In genomic region chr1:240599830-240600229, GRCh38 we compare ENCODE assay signal across 29 cellular contexts. TPM values are rescaled to one million over a fixed set of nuclear protein-coding genes. Genes with fewer than 3 reads are reported as not detected.
"Had no signal": no experiment of that assay in that cellular context is flagged by ENCODE, and none has a peak within 500 bp of the region (broad histone marks: within the 10 kb centered on the region; RNA-seq: fewer than 3 reads in every experiment).

No MANE protein-coding gene starts in this region.

- DNase-seq: natural killer cell; occipital lobe; ovary; posterior cingulate gyrus; psoas muscle; right cardiac atrium; spleen; stimulated activated CD4-positive, alpha-beta T cell treated with anti-CD3 and anti-CD28 coated beads, Interleukin-12 subunit alpha, Interleukin-12 subunit beta, amount 100 ng/mL, for 4 hours; stimulated activated CD4-positive, alpha-beta T cell treated with anti-CD3 and anti-CD28 coated beads, Interleukin-1b, Interleukin-23, amount 100 ng/mL, for 48 hours; stimulated activated CD4-positive, alpha-beta T cell treated with anti-CD3 and anti-CD28 coated beads, Interleukin-4, amount 100 ng/mL, for 1 hour; stimulated activated CD4-positive, alpha-beta T cell treated with anti-CD3 and anti-CD28 coated beads, Interleukin-4, amount 100 ng/mL, for 4 hours; stimulated activated CD8-positive, alpha-beta memory T cell treated with anti-CD3 and anti-CD28 coated beads, Interleukin-4, amount 100 ng/mL, for 48 hours; stimulated activated naive CD4-positive, alpha-beta T cell; stimulated activated naive CD8-positive, alpha-beta T cell treated with anti-CD3 and anti-CD28 coated beads, Interleukin-15, amount 100 ng/mL, for 72 hours; stimulated activated naive CD8-positive, alpha-beta T cell treated with anti-CD3 and anti-CD28 coated beads, Interleukin-15, Interleukin-2, amounts not matched to agents 100 U/mL and 50 U/mL, for 24 hours; substantia nigra; testis; tibial artery; transverse colon; upper lobe of right lung; uterus had no signal

- H3K9me3 ChIP-seq: ovary, psoas muscle, spleen, suprapubic skin, testis, tibial artery, transverse colon, upper lobe of right lung, uterus had no signal

- ATAC-seq: natural killer cell; psoas muscle; right cardiac atrium; sciatic nerve; stimulated activated memory B cell treated with anti-CD40 and anti-IgM and Interleukin-4, amounts not matched to agents 10 μg/mL and 1 μg/mL and 100 μg/mL, for 72 hours; stimulated activated naive CD8-positive, alpha-beta T cell treated with anti-CD3 and anti-CD28 coated beads, Interleukin-15, amount 100 ng/mL, for 72 hours; stimulated activated naive CD8-positive, alpha-beta T cell treated with anti-CD3 and anti-CD28 coated beads, Interleukin-15, Interleukin-2, amounts not matched to agents 100 U/mL and 50 U/mL, for 24 hours; upper lobe of right lung had no signal

- H3K27ac ChIP-seq: neural progenitor cell, ovary, parathyroid adenoma, psoas muscle, skin epidermis, spleen, suprapubic skin, testis, tibial artery, transverse colon, upper lobe of right lung, uterus had no signal

- H3K9ac ChIP-seq: neural progenitor cell, parathyroid adenoma had no signal

- H3K27me3 ChIP-seq: neural progenitor cell, ovary, suprapubic skin, testis, tibial artery, transverse colon, upper lobe of right lung, uterus had no signal

- H3K4me3 ChIP-seq: neural progenitor cell, ovary, psoas muscle, skin epidermis, smooth muscle cell, spleen, suprapubic skin, testis, tibial artery, transverse colon, upper lobe of right lung, uterus had no signal

- H3K36me3 ChIP-seq: neural progenitor cell, ovary, spleen, suprapubic skin, tibial artery, transverse colon, upper lobe of right lung, uterus had no signal

- H3K4me1 ChIP-seq: neural progenitor cell, psoas muscle, spleen, suprapubic skin, testis, tibial artery, upper lobe of right lung, uterus had no signal

RNA-seq across cellular contexts. Expression of gene GREM2, which starts 12.1 kb away (rescaled TPM):
- total RNA-seq: renal cortical epithelial cell had no signal
